Comparison of ENCODE assay signal across 18 cellular contexts in the genomic region with DNA sequence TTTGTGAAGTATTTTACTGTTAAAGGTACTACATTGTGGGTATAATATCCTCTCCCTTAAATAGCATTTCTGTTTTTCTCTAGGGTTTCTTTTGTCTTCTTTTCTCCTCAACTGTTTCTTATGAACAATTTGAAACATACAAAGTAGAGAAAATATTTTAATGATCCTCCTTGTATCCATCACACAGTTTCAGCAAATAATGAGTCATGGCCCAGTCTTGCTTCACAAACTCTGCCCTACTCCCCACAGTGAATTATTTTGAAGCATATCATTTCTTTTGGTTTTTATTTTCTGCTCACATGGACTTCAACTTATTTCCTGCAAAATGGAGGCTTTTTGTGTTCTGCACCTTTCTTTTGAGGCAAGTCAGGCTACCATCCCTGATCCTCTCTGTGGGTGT. TPM values are rescaled to one million over a fixed set of nuclear protein-coding genes. Genes with fewer than 3 reads are reported as not detected.
A peak's percentile ranks its signal among the peaks of the same experiment; 100 is the strongest.
DNase-seq lines count a peak whose midpoint lies in the region; ATAC-seq, FAIRE-seq and TF ChIP-seq lines count a peak whose summit lies in the region.
"Had no signal": no experiment of that assay in that cellular context is flagged by ENCODE, and none has a peak within 500 bp of the region (broad histone marks: within the 10 kb centered on the region; RNA-seq: fewer than 3 reads in every experiment).

No MANE protein-coding gene starts in this region.

- peaks cover 2 to 54% of the 10 kb centered on the region in 2 donors for H3K4me1 ChIP-seq in left lung

- no peak overlapping the region for H3K27ac ChIP-seq in left lung
- H3K27ac ChIP-seq: cardiac muscle cell, parathyroid adenoma, vagina had no signal

- FAIRE-seq in bronchial epithelial cell (lab: Jason Lieb, UNC): no peak
- FAIRE-seq: keratinocyte, small intestine had no signal

- no peak for TF ChIP-seq CTCF in BJ (IDR thresholded peaks at IDR 0.05; ENCODE audit: insufficient read depth, low read depth, low read length)
- no peak for TF ChIP-seq CTCF in bronchial epithelial cell (IDR thresholded peaks at IDR 0.05; ENCODE audit: insufficient read depth, low read length, severe bottlenecking)
- no peak for TF ChIP-seq CTCF in left lung (IDR thresholded peaks at IDR 0.05)

- POLR2A ChIA-PET in BJ (lab: Charles Lee): no interaction called here

- intact Hi-C loops in left lung (cut with DNase I): no loop called here

- H3K27me3 ChIP-seq in BJ (ENCODE audit: control insufficient read depth, insufficient read depth, low read length) (no peaks in the 10 kb centered on the region), bronchial epithelial cell (ENCODE audit: control insufficient read depth, insufficient read depth, low read length) (no peaks in the 10 kb centered on the region), left lung (no peaks in the 10 kb centered on the region)
- H3K27me3 ChIP-seq: vagina had no signal

- ATAC-seq in left lung: peak; percentile 18
- no peak for ATAC-seq in GM19467 (IDR thresholded peaks at IDR 0.05; ENCODE audit: unreplicated experiment)
- no peak for ATAC-seq in GM18867 (IDR thresholded peaks at IDR 0.05; ENCODE audit: unreplicated experiment)
- no peak for ATAC-seq in GM18909 (IDR thresholded peaks at IDR 0.05; ENCODE audit: poor library complexity, unreplicated experiment)
- ATAC-seq: stimulated activated naive CD8-positive, alpha-beta T cell treated with anti-CD3 and anti-CD28 coated beads, Interleukin-15, amount 100 ng/mL, for 72 hours had no signal

- H3K9me3 ChIP-seq in left lung: no peaks in the 10 kb centered on the region
- H3K9me3 ChIP-seq: vagina had no signal

- peak; percentile 31 for DNase-seq in BJ (ENCODE audit: low read depth)
- DNase-seq in HT-29 (ENCODE audit: low spot score): peak; percentile 21
- peak; percentile 54 for DNase-seq in bronchial epithelial cell (ENCODE audit: low read depth)
- no peak for DNase-seq in left lung
- DNase-seq: activated naive CD4-positive, alpha-beta T cell; CD4-positive, alpha-beta T cell; KG1; NCI-H446 treated with DMSO at 0.1 percent for 48 hours; small intestine; stimulated activated naive CD8-positive, alpha-beta T cell treated with anti-CD3 and anti-CD28 coated beads, Interleukin-15, amount 100 ng/mL, for 72 hours had no signal

- CTCF ChIA-PET in BJ (lab: Yijun Ruan, JAX): no interaction called here

- H3K36me3 ChIP-seq in BJ (ENCODE audit: control insufficient read depth, insufficient read depth, low read length) (no peaks in the 10 kb centered on the region; the same call in none of the 2 replicates), bronchial epithelial cell (ENCODE audit: control insufficient read depth, insufficient read depth, low read length) (peaks cover 9% of the 10 kb centered on the region), left lung (peaks cover 0 to 49% of the 10 kb centered on the region in 2 donors)

- no peak overlapping the region for H3K4me3 ChIP-seq in BJ (ENCODE audit: low read depth, low read length)
- no peak overlapping the region for H3K4me3 ChIP-seq in bronchial epithelial cell (ENCODE audit: low read depth, low read length)
- H3K4me3 ChIP-seq in left lung: no peak overlapping the region
- H3K4me3 ChIP-seq: cardiac muscle cell, vagina had no signal

RNA-seq across cellular contexts. Expression of gene SCAANT1, which starts 6.1 kb away (rescaled TPM):
- not detected in 2 replicates for polyA plus RNA-seq in BJ (2011; rRNA removed)
- not detected in 2 replicates for polyA minus RNA-seq in BJ (2011; rRNA and poly(A)+ RNA removed)
- total RNA-seq in HT-29 (2014; rRNA removed; shearing (Covaris generic)): not detected in 2 replicates
- total RNA-seq in bronchial epithelial cell: not detected in 2 replicates
- not detected for total RNA-seq in left lung
- total RNA-seq: cardiac muscle cell, mononuclear cell, vagina had no signal
- polyA plus RNA-seq: cardiac muscle cell, keratinocyte, small intestine had no signal

RNA-seq across cellular contexts. Expression of gene ATXN7, which starts 54.7 kb away (rescaled TPM):
- 11.8 and 15.0 TPM in 2 replicates for polyA plus RNA-seq in BJ (2011; rRNA removed)
- 35.9 and 48.5 TPM in 2 replicates for polyA minus RNA-seq in BJ (2011; rRNA and poly(A)+ RNA removed)
- total RNA-seq in HT-29 (2014; rRNA removed; shearing (Covaris generic)): 3.0 and 6.3 TPM in 2 replicates
- total RNA-seq in bronchial epithelial cell: 8.7 and 9.5 TPM in 2 replicates
- 10 to 100 TPM; 23.4 to 32.5 TPM for total RNA-seq in left lung

RNA-seq across cellular contexts. Expression of gene THOC7, which starts 54.7 kb away (rescaled TPM):
- 22.2 and 52.0 TPM in 2 replicates for polyA plus RNA-seq in BJ (2011; rRNA removed)
- polyA minus RNA-seq in BJ (2011; rRNA and poly(A)+ RNA removed): 3.5 and 5.0 TPM in 2 replicates
- total RNA-seq in HT-29 (2014; rRNA removed; shearing (Covaris generic)): 25.6 and 26.1 TPM in 2 replicates
- total RNA-seq in bronchial epithelial cell (30.0 and 38.8 TPM in 2 replicates), left lung (10 to 100 TPM; 46.7 to 52.5 TPM)

Comparison
In these comparisons a context has a peak if more than half of its experiments do, and no peak if none do; other contexts are left out.
1. DNase-seq: peak in BJ (single experiment), HT-29 (single experiment) and bronchial epithelial cell (single experiment); none in left lung (0 of 2).